In the genomic region with DNA sequence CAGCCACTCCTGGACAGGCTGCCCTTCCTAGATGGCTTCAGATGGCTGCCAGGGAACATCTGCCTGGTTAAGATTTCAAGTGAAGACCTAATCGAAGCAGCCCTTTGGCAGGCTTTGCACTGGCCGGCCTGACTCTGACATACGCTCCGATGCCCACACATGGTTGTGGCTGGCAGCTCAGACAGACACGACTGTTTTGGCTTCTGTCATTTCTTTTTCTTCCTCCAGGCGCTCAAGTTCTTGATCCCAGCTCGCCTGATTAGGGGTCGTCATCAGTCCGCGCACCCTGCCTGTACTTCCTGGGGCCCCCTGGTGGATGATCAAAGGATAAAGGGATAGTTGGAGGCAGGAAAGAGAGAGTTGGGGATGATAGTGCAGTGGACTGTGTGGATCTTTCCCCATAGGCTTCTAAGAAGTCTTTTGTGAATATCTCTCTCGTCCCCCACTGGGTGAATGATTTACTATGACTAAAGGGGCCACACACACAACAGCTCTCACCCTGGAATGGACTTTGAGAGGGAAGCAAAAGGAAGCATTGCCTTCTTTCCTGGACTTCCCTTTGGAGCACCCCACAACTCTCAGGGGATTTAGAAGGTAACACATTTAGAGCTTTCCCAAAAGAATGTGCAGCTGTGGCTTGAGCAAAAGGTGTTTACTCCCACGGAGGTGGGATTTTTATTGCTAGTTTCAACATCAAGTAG, we compare ENCODE assay signal across 8 cellular contexts. TPM values are rescaled to one million over a fixed set of nuclear protein-coding genes. Genes with fewer than 3 reads are reported as not detected.
DNase-seq lines count a peak whose midpoint lies in the region; ATAC-seq and TF ChIP-seq lines count a peak whose summit lies in the region.

No MANE protein-coding gene starts in this region.

- no peaks in the 10 kb centered on the region for H3K9me3 Mint-ChIP-seq in activated CD8-positive, alpha-beta T cell treated with anti-CD3 and anti-CD28 coated beads, Interleukin-2, amount 10 ng/mL, durations not matched to agents 7 days and 5 days (ENCODE audit: insufficient read depth)

- no peaks in the 10 kb centered on the region for H3K36me3 Mint-ChIP-seq in activated CD8-positive, alpha-beta T cell treated with anti-CD3 and anti-CD28 coated beads, Interleukin-2, amount 10 ng/mL, durations not matched to agents 7 days and 5 days (ENCODE audit: low read depth)

- no peak for TF ChIP-seq EP300 in ovary (IDR thresholded peaks at IDR 0.05)

- peak; percentile 60 for DNase-seq in 8988T
- DNase-seq in GM06990 (ENCODE audit: extremely low read depth, insufficient read length) = no peak
- peak; percentile 28 for DNase-seq in NAMALWA (ENCODE audit: low spot score)
- DNase-seq in activated CD8-positive, alpha-beta T cell treated with anti-CD3 and anti-CD28 coated beads, Interleukin-2, amount 10 ng/mL, durations not matched to agents 7 days and 5 days = peak; percentile 50
- DNase-seq in glomerular visceral epithelial cell (ENCODE audit: extremely low spot score) = peak; percentile 89
- peak; percentile 63 to 74 (median 66) for DNase-seq in ovary
- DNase-seq in NK-92 (lab: John Stamatoyannopoulos, UW; ENCODE audit: unreplicated experiment) = no peak

- H3K4me1 ChIP-seq in ovary (ENCODE audit: insufficient read depth) = peaks cover 7% of the 10 kb centered on the region

- no peak overlapping the region for H3K4me3 Mint-ChIP-seq in activated CD8-positive, alpha-beta T cell treated with anti-CD3 and anti-CD28 coated beads, Interleukin-2, amount 10 ng/mL, durations not matched to agents 7 days and 5 days

- 11 to 18% (median 15%) methylated on average over 12 of the region's 12 CpGs for WGBS in ovary, 3 donors

- H3K27me3 ChIP-seq in GM06990 (replicated peaks; ENCODE audit: control insufficient read depth, insufficient read depth, low read length) = no peaks in the 10 kb centered on the region
- H3K27me3 ChIP-seq in ovary = no peaks in the 10 kb centered on the region

- H3K4me1 Mint-ChIP-seq in activated CD8-positive, alpha-beta T cell treated with anti-CD3 and anti-CD28 coated beads, Interleukin-2, amount 10 ng/mL, durations not matched to agents 7 days and 5 days (ENCODE audit: low read depth) = peaks cover 12% of the 10 kb centered on the region

- H3K27ac Mint-ChIP-seq in activated CD8-positive, alpha-beta T cell treated with anti-CD3 and anti-CD28 coated beads, Interleukin-2, amount 10 ng/mL, durations not matched to agents 7 days and 5 days = no peak overlapping the region

- peaks cover 14% of the 10 kb centered on the region for H3K27me3 Mint-ChIP-seq in activated CD8-positive, alpha-beta T cell treated with anti-CD3 and anti-CD28 coated beads, Interleukin-2, amount 10 ng/mL, durations not matched to agents 7 days and 5 days (ENCODE audit: low read depth)

- H3K27ac ChIP-seq in ovary = no peak overlapping the region

- H3K36me3 ChIP-seq in GM06990 (ENCODE audit: control insufficient read depth, insufficient read depth, low read length) (no peaks in the 10 kb centered on the region), ovary (no peaks in the 10 kb centered on the region)

- TF ChIP-seq POLR2A in ovary (IDR thresholded peaks at IDR 0.05) = no peak

- POLR2A ChIA-PET in activated CD8-positive, alpha-beta T cell treated with anti-CD3 and anti-CD28 coated beads, Interleukin-2, amount 10 ng/mL, durations not matched to agents 7 days and 5 days (lab: Charles Lee) = no interaction called here

- no peaks in the 10 kb centered on the region for H3K9me3 ChIP-seq in ovary

- CTCF ChIA-PET in activated CD8-positive, alpha-beta T cell treated with anti-CD3 and anti-CD28 coated beads, Interleukin-2, amount 10 ng/mL, durations not matched to agents 7 days and 5 days (lab: Charles Lee) = interaction anchor here (0.6 to 3.8 kb wide), 9 partner anchors 8 to 183 kb away, joined by 3 to 17 read pairs (median 4); partner anchors contain the start of genes EFHC1 and TRAM2

- TF ChIP-seq CTCF in GM06990 (IDR thresholded peaks at IDR 0.05; ENCODE audit: insufficient read depth, low read length, poor library complexity, severe bottlenecking) = peak; percentile 51
- peak; percentile 63 to 74 (median 66) for TF ChIP-seq CTCF in ovary (IDR thresholded peaks at IDR 0.05)

- peak; percentile 57 for ATAC-seq in activated CD8-positive, alpha-beta T cell treated with anti-CD3 and anti-CD28 coated beads, Interleukin-2, amount 10 ng/mL, durations not matched to agents 7 days and 5 days
- ATAC-seq in GM19467 (IDR thresholded peaks at IDR 0.05; ENCODE audit: unreplicated experiment) = no peak

- intact Hi-C loops in ovary (cut with DNase I) = loop anchor here in 3 of 4 donors (2.0 to 10.0 kb wide), 4 partner anchors 67 to 181 kb away; partner anchors contain the start of gene EFHC1 (in 1 of the 3)

- no peak overlapping the region for H3K4me3 ChIP-seq in GM06990 (replicated peaks; ENCODE audit: low read depth, low read length)
- peak overlapping the region; percentile 5 for H3K4me3 ChIP-seq in ovary

RNA-seq across cellular contexts. Expression of gene TRAM2, which starts 21.4 kb away (rescaled TPM):
- total RNA-seq in activated CD8-positive, alpha-beta T cell treated with anti-CD3 and anti-CD28 coated beads, Interleukin-2, amount 10 ng/mL, durations not matched to agents 7 days and 5 days = 1 to 10 TPM; 1.4 TPM
- total RNA-seq in ovary = 10 to 100 TPM in 6 of 7 donors, 1 to 10 TPM in 1; 7.7 to 31.0 (median 22.0) TPM
- polyA plus RNA-seq in ovary = 10 to 100 TPM; 10.4 to 36.9 TPM

Comparison
In these comparisons a context has a peak if more than half of its experiments do, and no peak if none do; other contexts are left out.
1. DNase-seq: peak in 8988T (single experiment), NAMALWA (single experiment), activated CD8-positive, alpha-beta T cell treated with anti-CD3 and anti-CD28 coated beads, Interleukin-2, amount 10 ng/mL, durations not matched to agents 7 days and 5 days (single experiment), glomerular visceral epithelial cell (single experiment) and ovary (5 of 5); none in GM06990 (single experiment) and NK-92 (single experiment).